Comparison of ENCODE assay signal across 9 cellular contexts in the genomic region with DNA sequence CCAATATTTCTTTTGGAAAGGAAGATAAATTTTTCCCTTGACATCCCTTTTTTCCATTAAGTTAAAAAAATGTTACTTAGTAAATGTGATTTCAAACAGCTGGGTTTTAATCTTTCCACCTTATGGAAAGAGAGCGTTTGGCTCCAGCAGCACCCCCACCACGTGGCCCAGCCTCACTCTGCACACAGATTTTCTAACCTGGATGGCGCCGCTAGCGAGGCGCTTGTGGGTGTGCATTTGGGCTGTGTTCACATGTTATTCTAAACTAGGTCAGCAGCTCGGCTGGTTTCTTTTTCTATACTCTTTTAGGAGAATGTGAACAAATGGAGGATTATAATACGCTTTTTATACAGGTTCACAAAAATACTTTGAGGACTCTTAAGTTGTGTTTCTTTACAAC.
A peak's percentile ranks its signal among the peaks of the same experiment; 100 is the strongest.
DNase-seq lines count a peak whose midpoint lies in the region; ATAC-seq and TF ChIP-seq lines count a peak whose summit lies in the region.
"Had no signal": no experiment of that assay in that cellular context is flagged by ENCODE, and none has a peak within 500 bp of the region (broad histone marks: within the 10 kb centered on the region; RNA-seq: fewer than 3 reads in every experiment).

No MANE protein-coding gene starts in this region.

- H3K4me3 ChIP-seq in BE2C (ENCODE audit: low read depth, low read length), result no peak overlapping the region
- H3K4me3 ChIP-seq in WERI-Rb-1 (ENCODE audit: low read depth, low read length), result no peak overlapping the region
- H3K4me3 ChIP-seq: skin epidermis had no signal

- ATAC-seq in HG02981 (IDR thresholded peaks at IDR 0.05; ENCODE audit: unreplicated experiment), result no peak

- H3K27me3 ChIP-seq in BE2C (no peaks in the 10 kb centered on the region), WERI-Rb-1 (ENCODE audit: insufficient read depth, low read depth, severe bottlenecking) (no peaks in the 10 kb centered on the region)

- H3K4me1 ChIP-seq in BE2C, result no peaks in the 10 kb centered on the region

- H3K36me3 ChIP-seq in BE2C (no peaks in the 10 kb centered on the region), WERI-Rb-1 (no peaks in the 10 kb centered on the region)

- TF ChIP-seq CTCF in BE2C (IDR thresholded peaks at IDR 0.05; ENCODE audit: low read depth, low read length) (no peak), WERI-Rb-1 (IDR thresholded peaks at IDR 0.05; ENCODE audit: low read depth, low read length) (no peak)

- no peak overlapping the region for H3K27ac ChIP-seq in WERI-Rb-1

- peak; percentile 31 for DNase-seq in stimulated activated CD4-positive, alpha-beta T cell treated with anti-CD3 and anti-CD28 coated beads, Interleukin-1b, Interleukin-23, amount 100 ng/mL, for 48 hours
- no peak for DNase-seq in stimulated activated CD4-positive, alpha-beta T cell treated with anti-CD3 and anti-CD28 coated beads, Interleukin-2, amount 100 ng/mL, for 48 hours
- peak; percentile 50 for DNase-seq in activated naive CD4-positive, alpha-beta T cell treated with Interleukin-2 at 50 U/mL for 16 hours
- DNase-seq in mesenteric fat pad (ENCODE audit: low spot score), result peak; percentile 59
- no peak for DNase-seq in hypothalamus (lab: John Stamatoyannopoulos, UW)
- no peak for DNase-seq in BE2C
- no peak for DNase-seq in WERI-Rb-1

- H3K9me3 ChIP-seq in BE2C, result no peaks in the 10 kb centered on the region
- H3K9me3 ChIP-seq in WERI-Rb-1 (ENCODE audit: severe bottlenecking), result no peaks in the 10 kb centered on the region

Comparison
In these comparisons a context has a peak if more than half of its experiments do, and no peak if none do; other contexts are left out.
1. DNase-seq: peak in stimulated activated CD4-positive, alpha-beta T cell treated with anti-CD3 and anti-CD28 coated beads, Interleukin-1b, Interleukin-23, amount 100 ng/mL, for 48 hours (single experiment), activated naive CD4-positive, alpha-beta T cell treated with Interleukin-2 at 50 U/mL for 16 hours (single experiment) and mesenteric fat pad (single experiment); none in stimulated activated CD4-positive, alpha-beta T cell treated with anti-CD3 and anti-CD28 coated beads, Interleukin-2, amount 100 ng/mL, for 48 hours (0 of 2), hypothalamus (0 of 51), BE2C (single experiment) and WERI-Rb-1 (single experiment).